In genomic region chr11:107050899-107051298, GRCh38 we compare ENCODE assay signal across 11 cellular contexts. TPM values are rescaled to one million over a fixed set of nuclear protein-coding genes. Genes with fewer than 3 reads are reported as not detected.
"Had no signal": no experiment of that assay in that cellular context is flagged by ENCODE, and none has a peak within 500 bp of the region (broad histone marks: within the 10 kb centered on the region; RNA-seq: fewer than 3 reads in every experiment).

No MANE protein-coding gene starts in this region.

RNA-seq across cellular contexts. Expression of gene GUCY1A2, which starts 32.6 kb away (rescaled TPM):
- total RNA-seq: activated B cell treated with CpG ODN at 0.5 μM for 24 hours; activated CD4-positive, alpha-beta memory T cell treated with anti-CD3 and anti-CD28 coated beads for 36 hours; activated CD4-positive, alpha-beta memory T cell treated with anti-CD3 and anti-CD28 coated beads, Interleukin-2, amount 10 ng/mL, durations not matched to agents 7 days and 5 days; activated CD4-positive, alpha-beta T cell treated with anti-CD3 and anti-CD28 coated beads for 36 hours; activated CD4-positive, alpha-beta T cell treated with anti-CD3 and anti-CD28 coated beads, Interleukin-2, amount 10 ng/mL, durations not matched to agents 24 days and 14 days; activated CD4-positive, alpha-beta T cell treated with anti-CD3 and anti-CD28 coated beads, Interleukin-2, amount 10 ng/mL, durations not matched to agents 7 days and 5 days; activated CD8-positive, alpha-beta memory T cell treated with anti-CD3 and anti-CD28 coated beads for 36 hours; activated CD8-positive, alpha-beta memory T cell treated with anti-CD3 and anti-CD28 coated beads, Interleukin-2, amount 10 ng/mL, durations not matched to agents 7 days and 5 days; activated CD8-positive, alpha-beta T cell treated with anti-CD3 and anti-CD28 coated beads for 36 hours; activated CD8-positive, alpha-beta T cell treated with anti-CD3 and anti-CD28 coated beads, Interleukin-2, amount 10 ng/mL, durations not matched to agents 7 days and 5 days; T-helper 1 cell treated with Interleukin-12 subunit alpha and Interleukin-12 subunit beta and Interleukin-4 antibody, amounts not matched to agents 30 ng/mL and 1 ng/mL, for 36 hours had no signal
